In the genomic region with DNA sequence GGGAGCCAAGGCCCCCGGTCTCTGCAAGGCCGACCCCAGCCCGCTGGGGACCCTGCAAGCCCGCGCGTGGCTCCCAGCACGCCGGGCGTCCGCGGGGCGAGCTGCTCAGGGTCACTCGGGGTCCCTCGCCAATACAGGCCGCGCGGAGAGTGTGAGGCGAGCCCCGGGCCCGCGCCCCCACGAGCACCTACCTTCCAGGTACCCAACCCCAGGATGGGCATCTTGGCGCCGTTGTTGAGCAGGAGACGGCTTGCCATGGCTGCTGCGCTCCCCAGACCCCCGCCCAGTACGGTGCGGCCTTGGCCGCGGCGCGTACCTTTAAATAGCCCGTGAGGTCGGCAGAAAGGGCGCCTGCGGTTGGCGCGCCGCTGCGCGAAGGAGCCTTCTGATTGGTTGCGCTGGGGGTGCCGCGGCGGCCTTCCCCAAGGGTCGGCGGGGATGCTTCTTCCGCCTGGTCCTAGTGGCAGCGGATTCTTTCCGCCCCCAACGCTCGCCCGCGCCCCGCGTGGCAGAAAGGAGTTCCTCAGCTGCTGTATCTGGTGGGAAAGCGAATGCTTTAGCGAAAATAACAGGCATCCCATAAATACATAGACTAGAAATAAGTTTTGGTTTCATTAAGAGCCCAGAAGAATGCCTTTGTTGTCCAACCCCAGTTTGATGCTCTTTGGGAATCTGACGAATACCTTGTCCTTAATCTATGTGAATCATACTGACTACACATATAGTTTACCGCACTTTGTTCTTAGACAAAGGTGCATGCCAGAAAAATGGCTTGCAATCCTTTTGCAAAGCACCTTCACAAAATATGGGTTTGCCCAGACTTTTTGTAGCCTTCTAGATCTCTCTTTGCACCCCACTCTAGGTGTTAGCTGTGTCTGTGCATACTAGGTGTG, we compare ENCODE assay signal across 8 cellular contexts.
DNase-seq lines count a peak whose midpoint lies in the region; ATAC-seq lines count a peak whose summit lies in the region.

A gene (minus strand): TSS at position 295 of the 893 bp plus-strand sequence. CDS start 38 bp downstream, at position 257.

- DNase-seq in 8988T (peak; percentile 79), NCI-H2196 treated with DMSO at 0.1 percent for 48 hours (lab: John Stamatoyannopoulos, UW; ENCODE audit: unreplicated experiment) (peak; percentile 81), cerebellar cortex (ENCODE audit: low spot score) (peak; percentile 93), islet precursor cell (peak; percentile 97)
- peak; percentile 67 to 79 for DNase-seq in stimulated activated CD4-positive, alpha-beta T cell treated with anti-CD3 and anti-CD28 coated beads, Interleukin-15, amount 100 ng/mL, for 1 hour (ENCODE audit: low read depth in 1 of 2, low spot score in 1 of 2)

- ATAC-seq in GM18520 (IDR thresholded peaks at IDR 0.05; ENCODE audit: unreplicated experiment) = peak; percentile 94
- peak; percentile 66 for ATAC-seq in HG03060 (IDR thresholded peaks at IDR 0.05; ENCODE audit: low read depth, unreplicated experiment)
- ATAC-seq in activated CD4-positive, CD25-positive, alpha-beta regulatory T cell treated with anti-CD3 and anti-CD28 coated beads, Interleukin-2, amount 50 U/mL, for 24 hours = peak; percentile 94 to 95

Comparison
In these comparisons a context has a peak if more than half of its experiments do, and no peak if none do; other contexts are left out.
1. Peak in every context shown above with its lines: DNase-seq and ATAC-seq.